In the genomic region with DNA sequence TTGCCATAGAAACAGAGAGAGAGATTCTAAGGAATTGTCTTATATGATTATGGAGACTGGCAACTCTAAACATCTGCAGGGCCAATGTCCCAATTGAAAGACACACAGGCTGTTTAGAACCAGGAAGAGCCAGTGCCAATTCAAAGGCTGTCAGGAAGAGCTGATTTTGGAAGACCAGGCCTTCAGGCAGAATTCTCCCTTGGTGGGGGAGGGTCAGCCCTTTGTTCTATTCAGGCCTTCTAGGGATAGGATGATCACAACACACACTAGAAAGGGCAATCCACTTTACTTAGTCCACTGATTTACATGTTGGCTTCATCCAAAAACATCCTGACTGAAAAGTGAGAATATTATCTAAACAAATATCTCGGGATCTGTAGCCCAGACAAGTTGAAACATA, we compare ENCODE assay signal across 2 cellular contexts.
TF ChIP-seq lines count a peak whose summit lies in the region.

No MANE protein-coding gene starts in this region.

TF ChIP-seq in GM23338, 12 proteins besides CTCF, POLR2A, EP300 and RAD21 (continued from another document and continues in another):
- TF ChIP-seq, protein P1, sequence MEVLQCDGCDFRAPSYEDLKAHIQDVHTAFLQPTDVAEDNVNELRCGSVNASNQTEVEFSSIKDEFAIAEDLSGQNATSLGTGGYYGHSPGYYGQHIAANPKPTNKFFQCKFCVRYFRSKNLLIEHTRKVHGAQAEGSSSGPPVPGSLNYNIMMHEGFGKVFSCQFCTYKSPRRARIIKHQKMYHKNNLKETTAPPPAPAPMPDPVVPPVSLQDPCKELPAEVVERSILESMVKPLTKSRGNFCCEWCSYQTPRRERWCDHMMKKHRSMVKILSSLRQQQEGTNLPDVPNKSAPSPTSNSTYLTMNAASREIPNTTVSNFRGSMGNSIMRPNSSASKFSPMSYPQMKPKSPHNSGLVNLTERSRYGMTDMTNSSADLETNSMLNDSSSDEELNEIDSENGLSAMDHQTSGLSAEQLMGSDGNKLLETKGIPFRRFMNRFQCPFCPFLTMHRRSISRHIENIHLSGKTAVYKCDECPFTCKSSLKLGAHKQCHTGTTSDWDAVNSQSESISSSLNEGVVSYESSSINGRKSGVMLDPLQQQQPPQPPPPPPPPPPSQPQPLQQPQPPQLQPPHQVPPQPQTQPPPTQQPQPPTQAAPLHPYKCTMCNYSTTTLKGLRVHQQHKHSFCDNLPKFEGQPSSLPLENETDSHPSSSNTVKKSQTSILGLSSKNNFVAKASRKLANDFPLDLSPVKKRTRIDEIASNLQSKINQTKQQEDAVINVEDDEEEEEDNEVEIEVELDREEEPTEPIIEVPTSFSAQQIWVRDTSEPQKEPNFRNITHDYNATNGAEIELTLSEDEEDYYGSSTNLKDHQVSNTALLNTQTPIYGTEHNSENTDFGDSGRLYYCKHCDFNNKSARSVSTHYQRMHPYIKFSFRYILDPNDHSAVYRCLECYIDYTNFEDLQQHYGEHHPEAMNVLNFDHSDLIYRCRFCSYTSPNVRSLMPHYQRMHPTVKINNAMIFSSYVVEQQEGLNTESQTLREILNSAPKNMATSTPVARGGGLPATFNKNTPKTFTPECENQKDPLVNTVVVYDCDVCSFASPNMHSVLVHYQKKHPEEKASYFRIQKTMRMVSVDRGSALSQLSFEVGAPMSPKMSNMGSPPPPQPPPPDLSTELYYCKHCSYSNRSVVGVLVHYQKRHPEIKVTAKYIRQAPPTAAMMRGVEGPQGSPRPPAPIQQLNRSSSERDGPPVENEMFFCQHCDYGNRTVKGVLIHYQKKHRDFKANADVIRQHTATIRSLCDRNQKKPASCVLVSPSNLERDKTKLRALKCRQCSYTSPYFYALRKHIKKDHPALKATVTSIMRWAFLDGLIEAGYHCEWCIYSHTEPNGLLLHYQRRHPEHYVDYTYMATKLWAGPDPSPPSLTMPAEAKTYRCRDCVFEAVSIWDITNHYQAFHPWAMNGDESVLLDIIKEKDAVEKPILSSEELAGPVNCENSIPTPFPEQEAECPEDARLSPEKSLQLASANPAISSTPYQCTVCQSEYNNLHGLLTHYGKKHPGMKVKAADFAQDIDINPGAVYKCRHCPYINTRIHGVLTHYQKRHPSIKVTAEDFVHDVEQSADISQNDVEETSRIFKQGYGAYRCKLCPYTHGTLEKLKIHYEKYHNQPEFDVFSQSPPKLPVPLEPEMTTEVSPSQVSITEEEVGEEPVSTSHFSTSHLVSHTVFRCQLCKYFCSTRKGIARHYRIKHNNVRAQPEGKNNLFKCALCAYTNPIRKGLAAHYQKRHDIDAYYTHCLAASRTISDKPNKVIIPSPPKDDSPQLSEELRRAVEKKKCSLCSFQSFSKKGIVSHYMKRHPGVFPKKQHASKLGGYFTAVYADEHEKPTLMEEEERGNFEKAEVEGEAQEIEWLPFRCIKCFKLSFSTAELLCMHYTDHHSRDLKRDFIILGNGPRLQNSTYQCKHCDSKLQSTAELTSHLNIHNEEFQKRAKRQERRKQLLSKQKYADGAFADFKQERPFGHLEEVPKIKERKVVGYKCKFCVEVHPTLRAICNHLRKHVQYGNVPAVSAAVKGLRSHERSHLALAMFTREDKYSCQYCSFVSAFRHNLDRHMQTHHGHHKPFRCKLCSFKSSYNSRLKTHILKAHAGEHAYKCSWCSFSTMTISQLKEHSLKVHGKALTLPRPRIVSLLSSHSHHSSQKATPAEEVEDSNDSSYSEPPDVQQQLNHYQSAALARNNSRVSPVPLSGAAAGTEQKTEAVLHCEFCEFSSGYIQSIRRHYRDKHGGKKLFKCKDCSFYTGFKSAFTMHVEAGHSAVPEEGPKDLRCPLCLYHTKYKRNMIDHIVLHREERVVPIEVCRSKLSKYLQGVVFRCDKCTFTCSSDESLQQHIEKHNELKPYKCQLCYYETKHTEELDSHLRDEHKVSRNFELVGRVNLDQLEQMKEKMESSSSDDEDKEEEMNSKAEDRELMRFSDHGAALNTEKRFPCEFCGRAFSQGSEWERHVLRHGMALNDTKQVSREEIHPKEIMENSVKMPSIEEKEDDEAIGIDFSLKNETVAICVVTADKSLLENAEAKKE (CRISPR knock-in tag; IDR thresholded peaks at IDR 0.05), result no peak
- no peak for TF ChIP-seq JUNB (IDR thresholded peaks at IDR 0.05; ENCODE audit: unreplicated experiment)
- TF ChIP-seq EZH2 (IDR thresholded peaks at IDR 0.05; ENCODE audit: low read depth, unreplicated experiment), result no peak
- TF ChIP-seq POLR2AphosphoS5 (IDR thresholded peaks at IDR 0.05; ENCODE audit: low read depth), result no peak
- no peak for TF ChIP-seq EZH2phosphoT487 (IDR thresholded peaks at IDR 0.05; ENCODE audit: unreplicated experiment)
- TF ChIP-seq STAT1 (IDR thresholded peaks at IDR 0.05; ENCODE audit: unreplicated experiment), result no peak
- no peak for TF ChIP-seq NANOG (IDR thresholded peaks at IDR 0.05; ENCODE audit: borderline replicate concordance)
- TF ChIP-seq, protein P2, sequence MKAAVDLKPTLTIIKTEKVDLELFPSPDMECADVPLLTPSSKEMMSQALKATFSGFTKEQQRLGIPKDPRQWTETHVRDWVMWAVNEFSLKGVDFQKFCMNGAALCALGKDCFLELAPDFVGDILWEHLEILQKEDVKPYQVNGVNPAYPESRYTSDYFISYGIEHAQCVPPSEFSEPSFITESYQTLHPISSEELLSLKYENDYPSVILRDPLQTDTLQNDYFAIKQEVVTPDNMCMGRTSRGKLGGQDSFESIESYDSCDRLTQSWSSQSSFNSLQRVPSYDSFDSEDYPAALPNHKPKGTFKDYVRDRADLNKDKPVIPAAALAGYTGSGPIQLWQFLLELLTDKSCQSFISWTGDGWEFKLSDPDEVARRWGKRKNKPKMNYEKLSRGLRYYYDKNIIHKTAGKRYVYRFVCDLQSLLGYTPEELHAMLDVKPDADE (IDR thresholded peaks at IDR 0.05), result no peak
- no peak for TF ChIP-seq ZNF331 (CRISPR knock-in tag; IDR thresholded peaks at IDR 0.05; ENCODE audit: low read depth)
- TF ChIP-seq, protein P3, sequence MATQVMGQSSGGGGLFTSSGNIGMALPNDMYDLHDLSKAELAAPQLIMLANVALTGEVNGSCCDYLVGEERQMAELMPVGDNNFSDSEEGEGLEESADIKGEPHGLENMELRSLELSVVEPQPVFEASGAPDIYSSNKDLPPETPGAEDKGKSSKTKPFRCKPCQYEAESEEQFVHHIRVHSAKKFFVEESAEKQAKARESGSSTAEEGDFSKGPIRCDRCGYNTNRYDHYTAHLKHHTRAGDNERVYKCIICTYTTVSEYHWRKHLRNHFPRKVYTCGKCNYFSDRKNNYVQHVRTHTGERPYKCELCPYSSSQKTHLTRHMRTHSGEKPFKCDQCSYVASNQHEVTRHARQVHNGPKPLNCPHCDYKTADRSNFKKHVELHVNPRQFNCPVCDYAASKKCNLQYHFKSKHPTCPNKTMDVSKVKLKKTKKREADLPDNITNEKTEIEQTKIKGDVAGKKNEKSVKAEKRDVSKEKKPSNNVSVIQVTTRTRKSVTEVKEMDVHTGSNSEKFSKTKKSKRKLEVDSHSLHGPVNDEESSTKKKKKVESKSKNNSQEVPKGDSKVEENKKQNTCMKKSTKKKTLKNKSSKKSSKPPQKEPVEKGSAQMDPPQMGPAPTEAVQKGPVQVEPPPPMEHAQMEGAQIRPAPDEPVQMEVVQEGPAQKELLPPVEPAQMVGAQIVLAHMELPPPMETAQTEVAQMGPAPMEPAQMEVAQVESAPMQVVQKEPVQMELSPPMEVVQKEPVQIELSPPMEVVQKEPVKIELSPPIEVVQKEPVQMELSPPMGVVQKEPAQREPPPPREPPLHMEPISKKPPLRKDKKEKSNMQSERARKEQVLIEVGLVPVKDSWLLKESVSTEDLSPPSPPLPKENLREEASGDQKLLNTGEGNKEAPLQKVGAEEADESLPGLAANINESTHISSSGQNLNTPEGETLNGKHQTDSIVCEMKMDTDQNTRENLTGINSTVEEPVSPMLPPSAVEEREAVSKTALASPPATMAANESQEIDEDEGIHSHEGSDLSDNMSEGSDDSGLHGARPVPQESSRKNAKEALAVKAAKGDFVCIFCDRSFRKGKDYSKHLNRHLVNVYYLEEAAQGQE (IDR thresholded peaks at IDR 0.05; ENCODE audit: unreplicated experiment), result no peak

TF ChIP-seq in WTC11, 78 proteins besides CTCF, POLR2A, EP300 and RAD21 (continued from another document):
- TF ChIP-seq GABPB1 (CRISPR knock-in tag; IDR thresholded peaks at IDR 0.05) (no peak), ZNF671 (CRISPR knock-in tag; IDR thresholded peaks at IDR 0.05) (no peak)
